In genomic region chr4:72522440-72522839, GRCh38 we compare ENCODE assay signal across 28 cellular contexts. TPM values are rescaled to one million over a fixed set of nuclear protein-coding genes. Genes with fewer than 3 reads are reported as not detected.
"Had no signal": no experiment of that assay in that cellular context is flagged by ENCODE, and none has a peak within 500 bp of the region (broad histone marks: within the 10 kb centered on the region; RNA-seq: fewer than 3 reads in every experiment).

No MANE protein-coding gene starts in this region.

- H3K36me3 Mint-ChIP-seq: naive B cell had no signal

- H3K4me1 ChIP-seq: colonic mucosa, gastrocnemius medialis, left lung had no signal

- H3K27me3 ChIP-seq: colonic mucosa, esophagus squamous epithelium, gastrocnemius medialis, heart right ventricle, left lung had no signal

- H3K9me3 Mint-ChIP-seq: effector memory CD8-positive, alpha-beta T cell had no signal

- FAIRE-seq: endometrium, keratinocyte had no signal

- DNase-seq: colonic mucosa; cortex of kidney; effector CD8-positive, alpha-beta T cell; effector memory CD8-positive, alpha-beta T cell; endodermal cell; erythroblast; esophagus squamous epithelium; foreskin fibroblast; foreskin melanocyte; gastrocnemius medialis; glutamatergic neuron; head of caudate nucleus; heart right ventricle; hippocampal formation; left cardiac atrium; left lung; left ventricle myocardium superior; lower lobe of right lung; mesenchymal stem cell; mucosa of descending colon; naive B cell had no signal

- H3K9me3 ChIP-seq: colonic mucosa, esophagus squamous epithelium, gastrocnemius medialis, lower lobe of right lung, mucosa of descending colon had no signal

- H3K27me3 Mint-ChIP-seq: dendritic cell treated with granulocyte-macrophage colony-stimulating factor and Interleukin-4, amounts not matched to agents 40 ng/mL and 50 ng/mL, for 4 days; effector memory CD8-positive, alpha-beta T cell; naive B cell had no signal

- H3K4me1 Mint-ChIP-seq: endodermal cell, naive B cell had no signal

- ATAC-seq: effector memory CD8-positive, alpha-beta T cell; esophagus mucosa; gastrocnemius medialis; heart right ventricle; left cardiac atrium; left lung; left ventricle myocardium superior; lower lobe of right lung; mucosa of descending colon had no signal

- H3K4me3 ChIP-seq: colonic mucosa, esophagus squamous epithelium, gastrocnemius medialis, heart right ventricle, left lung, lower lobe of right lung, mucosa of descending colon had no signal

- H3K4me3 Mint-ChIP-seq: dendritic cell treated with granulocyte-macrophage colony-stimulating factor and Interleukin-4, amounts not matched to agents 40 ng/mL and 50 ng/mL, for 4 days; effector memory CD8-positive, alpha-beta T cell; endodermal cell; mesothelial cell of epicardium; naive B cell had no signal

- H3K27ac ChIP-seq: colonic mucosa, epithelial cell of prostate, esophagus squamous epithelium, gastrocnemius medialis, heart right ventricle, left lung, lower lobe of right lung had no signal

- H3K36me3 ChIP-seq: colonic mucosa, esophagus squamous epithelium, gastrocnemius medialis, heart right ventricle, left lung, lower lobe of right lung had no signal

- H3K27ac Mint-ChIP-seq: dendritic cell treated with granulocyte-macrophage colony-stimulating factor and Interleukin-4, amounts not matched to agents 40 ng/mL and 50 ng/mL, for 4 days; effector memory CD8-positive, alpha-beta T cell; endodermal cell; mesothelial cell of epicardium; naive B cell had no signal

RNA-seq across cellular contexts. Expression of gene ADAMTS3, which starts 46.6 kb away (rescaled TPM):
- total RNA-seq: myocyte had no signal
